In genomic region chr13:24271611-24272451, GRCh38 we compare ENCODE assay signal across 8 cellular contexts. TPM values are rescaled to one million over a fixed set of nuclear protein-coding genes. Genes with fewer than 3 reads are reported as not detected.
DNase-seq lines count a peak whose midpoint lies in the region; ATAC-seq and TF ChIP-seq lines count a peak whose summit lies in the region.

No MANE protein-coding gene starts in this region.

- H3K27me3 ChIP-seq in HL-60 (ENCODE audit: insufficient read depth, poor library complexity, severe bottlenecking) (no peaks in the 10 kb centered on the region), lower lobe of right lung (ENCODE audit: low read depth) (no peaks in the 10 kb centered on the region)

- intact Hi-C loops in lower lobe of right lung (cut with DNase I): no loop called here

- DNase-seq in CD1c-positive myeloid dendritic cell (ENCODE audit: extremely low spot score): peak; percentile 74
- peak; percentile 65 for DNase-seq in GM20000 (ENCODE audit: low spot score)
- peak in 1 of 2 experiments; percentile 34 for DNase-seq in HL-60 (ENCODE audit: low read depth in 1 of 2, low spot score in 1 of 2)
- DNase-seq in activated CD4-positive, alpha-beta T cell treated with anti-CD3 and anti-CD28 coated beads for 24 hours (ENCODE audit: low read depth in 2 of 2): peak; percentile 27 to 41
- peak; percentile 28 for DNase-seq in cortex of kidney (lab: John Stamatoyannopoulos, UW)
- DNase-seq in lower lobe of right lung: peak; percentile 79
- peak; percentile 51 for DNase-seq in stimulated activated naive CD8-positive, alpha-beta T cell treated with anti-CD3 and anti-CD28 coated beads, Interleukin-15, Interleukin-2, amounts not matched to agents 100 U/mL and 50 U/mL, for 24 hours
- no peak for DNase-seq in SKM-1 (lab: John Stamatoyannopoulos, UW; ENCODE audit: unreplicated experiment)

- peak; percentile 74 to 77 for ATAC-seq in lower lobe of right lung
- ATAC-seq in stimulated activated naive CD8-positive, alpha-beta T cell treated with anti-CD3 and anti-CD28 coated beads, Interleukin-15, Interleukin-2, amounts not matched to agents 100 U/mL and 50 U/mL, for 24 hours: peak; percentile 47

- H3K9me3 ChIP-seq in lower lobe of right lung: no peaks in the 10 kb centered on the region

- H3K4me1 ChIP-seq in lower lobe of right lung: peaks cover 78% of the 10 kb centered on the region

- H3K4me3 ChIP-seq in HL-60 (replicated peaks; ENCODE audit: insufficient read depth, low read length) (peak overlapping the region; percentile 33), lower lobe of right lung (peak overlapping the region; percentile 52)

- 0 out of 2 replicates have a peak overlapping the region, but pooled peaks have one; percentile 22 for H3K27ac ChIP-seq in HL-60 (replicated peaks)
- H3K27ac ChIP-seq in lower lobe of right lung: peak overlapping the region; percentile 92

- TF ChIP-seq CTCF in GM20000 (IDR thresholded peaks at IDR 0.05; ENCODE audit: extremely low read depth, missing control alignments) (no peak), HL-60 (IDR thresholded peaks at IDR 0.05; ENCODE audit: insufficient read depth, low read length) (no peak), lower lobe of right lung (IDR thresholded peaks at IDR 0.05) (no peak)

- H3K36me3 ChIP-seq in lower lobe of right lung: no peaks in the 10 kb centered on the region

RNA-seq across cellular contexts. Expression of gene C1QTNF9, which starts 37.5 kb away (rescaled TPM):
- total RNA-seq in lower lobe of right lung: not detected
